ENCODE assay signal across 21 cellular contexts in the genomic region with DNA sequence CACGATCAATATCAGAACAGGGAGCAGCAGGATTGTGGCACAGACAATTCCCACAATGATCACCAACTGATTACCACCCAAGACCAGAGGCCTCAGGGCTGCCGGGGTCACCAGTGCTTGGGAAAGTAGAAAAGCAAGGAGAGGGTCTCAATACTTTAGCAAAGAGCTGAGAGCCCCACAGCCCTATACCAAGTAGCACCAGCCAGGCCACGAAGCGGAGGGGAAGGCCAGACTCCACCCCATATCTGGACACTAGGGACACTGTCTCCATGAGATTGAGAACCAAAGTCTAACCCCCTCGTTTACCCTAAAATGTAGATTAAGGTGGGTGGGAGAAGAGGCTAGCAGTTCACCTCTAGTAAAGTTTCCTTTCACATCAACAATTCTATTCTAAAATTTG. TPM values are rescaled to one million over a fixed set of nuclear protein-coding genes. Genes with fewer than 3 reads are reported as not detected.
"Had no signal": no experiment of that assay in that cellular context is flagged by ENCODE, and none has a peak within 500 bp of the region (broad histone marks: within the 10 kb centered on the region; RNA-seq: fewer than 3 reads in every experiment).

No MANE protein-coding gene starts in this region.

- H3K4me3 Mint-ChIP-seq: activated B cell treated with CpG ODN at 0.5 μM for 24 hours; activated CD4-positive, alpha-beta T cell treated with anti-CD3 and anti-CD28 coated beads, Interleukin-2, amount 10 ng/mL, durations not matched to agents 24 days and 14 days; activated naive CD4-positive, alpha-beta T cell treated with anti-CD3 and anti-CD28 coated beads, Interleukin-2, amount 10 ng/mL, durations not matched to agents 7 days and 5 days; activated naive CD8-positive, alpha-beta T cell treated with anti-CD3 and anti-CD28 coated beads for 36 hours had no signal

- H3K4me3 ChIP-seq: cardiac muscle cell had no signal

- H3K27me3 ChIP-seq: brain microvascular endothelial cell had no signal

- H3K36me3 ChIP-seq: brain microvascular endothelial cell, cardiac muscle cell had no signal

- H3K27ac Mint-ChIP-seq: activated B cell treated with CpG ODN at 0.5 μM for 24 hours; activated CD4-positive, alpha-beta T cell treated with anti-CD3 and anti-CD28 coated beads, Interleukin-2, amount 10 ng/mL, durations not matched to agents 24 days and 14 days; activated naive CD8-positive, alpha-beta T cell treated with anti-CD3 and anti-CD28 coated beads for 36 hours; activated T-helper 2 cell treated with anti-CD3 and anti-CD28 coated beads, Interferon-gamma antibody, Interleukin-2, Interleukin-4, amounts not matched to agents 10 μg/mL and 5 μg/mL and 100 μg/mL, durations not matched to agents 14 hours and 24 hours and 36 hours had no signal

- ATAC-seq: PC-3 had no signal

- H3K9me3 Mint-ChIP-seq: activated B cell treated with CpG ODN at 0.5 μM for 24 hours; activated CD4-positive, alpha-beta T cell treated with anti-CD3 and anti-CD28 coated beads, Interleukin-2, amount 10 ng/mL, durations not matched to agents 24 days and 14 days; activated naive CD4-positive, alpha-beta T cell treated with anti-CD3 and anti-CD28 coated beads, Interleukin-2, amount 10 ng/mL, durations not matched to agents 7 days and 5 days; activated naive CD8-positive, alpha-beta T cell treated with anti-CD3 and anti-CD28 coated beads for 36 hours; activated T-helper 2 cell treated with anti-CD3 and anti-CD28 coated beads, Interferon-gamma antibody, Interleukin-2, Interleukin-4, amounts not matched to agents 10 μg/mL and 5 μg/mL and 100 μg/mL, durations not matched to agents 14 hours and 24 hours and 36 hours had no signal

- H3K27me3 Mint-ChIP-seq: activated CD4-positive, alpha-beta T cell treated with anti-CD3 and anti-CD28 coated beads, Interleukin-2, amount 10 ng/mL, durations not matched to agents 24 days and 14 days; activated naive CD4-positive, alpha-beta T cell treated with anti-CD3 and anti-CD28 coated beads, Interleukin-2, amount 10 ng/mL, durations not matched to agents 7 days and 5 days; activated naive CD8-positive, alpha-beta T cell treated with anti-CD3 and anti-CD28 coated beads for 36 hours had no signal

- DNase-seq: activated B cell treated with CpG ODN at 0.5 μM for 24 hours; activated CD4-positive, alpha-beta T cell treated with anti-CD3 and anti-CD28 coated beads for 1 hour; brain microvascular endothelial cell; cerebellar nuclear complex; IMR-90; Kasumi-1; KBM-7; NCI-H1105 treated with DMSO at 0.1 percent for 48 hours; NCI-H1436 treated with DMSO at 0.1 percent for 48 hours; NCI-H187 treated with DMSO at 0.1 percent for 48 hours; NCI-H2081 treated with DMSO at 0.1 percent for 48 hours; NCI-H446; NCI-H524; PC-3; SIG-M5; T1000 had no signal

- H3K27ac ChIP-seq: brain microvascular endothelial cell, cardiac muscle cell had no signal

RNA-seq across cellular contexts. Expression of gene SCN2B, which starts 24.1 kb away (rescaled TPM):
- total RNA-seq: activated B cell treated with CpG ODN at 0.5 μM for 24 hours; activated naive CD8-positive, alpha-beta T cell treated with anti-CD3 and anti-CD28 coated beads for 36 hours; PC-3 had no signal

RNA-seq across cellular contexts. Expression of gene JAML, which starts 24.3 kb away (rescaled TPM):
- total RNA-seq: cardiac muscle cell, IMR-90, PC-3 had no signal
- polyA plus RNA-seq: cardiac muscle cell, IMR-90 had no signal

RNA-seq across cellular contexts. Expression of gene SCN4B, which starts 47.9 kb away (rescaled TPM):
- total RNA-seq: activated B cell treated with CpG ODN at 0.5 μM for 24 hours, PC-3 had no signal
